Comparison of ENCODE assay signal across 21 cellular contexts in the genomic region with DNA sequence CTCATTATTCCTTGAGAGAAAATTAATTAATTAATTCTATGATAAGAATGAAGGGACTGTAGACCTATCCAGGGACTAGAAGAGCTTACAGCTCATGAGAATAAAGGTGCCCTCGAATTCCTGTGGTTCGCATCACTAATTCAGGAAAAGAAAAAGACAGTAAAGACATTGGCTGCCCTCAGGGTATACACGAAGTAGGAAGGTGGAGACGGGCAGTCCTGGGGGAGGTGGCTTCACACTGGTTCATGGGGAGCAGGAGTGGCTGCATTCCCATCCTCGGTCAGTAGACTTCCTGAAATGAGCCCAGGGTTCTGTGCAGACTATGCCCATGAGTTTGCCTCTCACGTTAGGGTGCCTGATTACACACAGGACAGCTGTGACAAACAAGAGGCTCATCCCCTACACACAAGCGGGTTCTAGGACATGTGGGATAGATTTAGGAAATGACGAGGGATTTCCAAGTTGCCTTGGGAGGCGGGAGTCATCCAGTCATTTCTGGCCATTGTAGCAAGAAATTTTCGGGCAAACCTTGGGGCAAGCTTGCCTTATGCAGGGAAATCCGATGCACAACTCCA.
A peak's percentile ranks its signal among the peaks of the same experiment; 100 is the strongest.
DNase-seq lines count a peak whose midpoint lies in the region; ATAC-seq and TF ChIP-seq lines count a peak whose summit lies in the region.
"Had no signal": no experiment of that assay in that cellular context is flagged by ENCODE, and none has a peak within 500 bp of the region (broad histone marks: within the 10 kb centered on the region; RNA-seq: fewer than 3 reads in every experiment).

No MANE protein-coding gene starts in this region.

- H4K5ac ChIP-seq in mesendoderm (ENCODE audit: low read length), result no peak overlapping the region

- DNase-seq in A172 (ENCODE audit: low spot score) (peak; percentile 15), PC-3 (peak; percentile 70), mammary epithelial cell (peak; percentile 76), mesendoderm (peak; percentile 11), SHP77 treated with DMSO at 0.1 percent for 48 hours (lab: John Stamatoyannopoulos, UW) (no peak), gastrocnemius medialis (no peak)
- DNase-seq in activated CD4-positive, alpha-beta T cell treated with anti-CD3 and anti-CD28 coated beads for 36 hours, result no peak
- DNase-seq: 8988T, Calu3, DMS79 treated with DMSO at 0.1 percent for 48 hours, GM23248, H7, NCI-H1092 treated with DMSO at 0.1 percent for 48 hours, NCI-H1436, NCI-H187, NCI-H2081 treated with DMSO at 0.1 percent for 48 hours, NCI-H2171, NCI-H226, NCI-H510A, NCI-H69, Right ventricle myocardium superior had no signal

- no TSS peak for BruUV-seq in PC-3 (replicated peaks; lab: Mats Ljungman, UMichigan)
- BruUV-seq in mammary epithelial cell (replicated peaks; lab: Mats Ljungman, UMichigan), result no TSS peak

- no peak overlapping the region for H3K56ac ChIP-seq in mesendoderm (ENCODE audit: low read length)

- 57% methylated on average over 10 of the region's 11 CpGs for WGBS in mammary epithelial cell (ENCODE audit: low coverage, missing lambda C conversion rate)
- WGBS in mesendoderm (ENCODE audit: extremely low coverage, insufficient coverage, low lambda C conversion rate), result no CpG with 5 or more reads among the region's 11 CpGs

- H3K36me3 Mint-ChIP-seq in activated CD4-positive, alpha-beta T cell treated with anti-CD3 and anti-CD28 coated beads for 36 hours (ENCODE audit: low read depth), result no peaks in the 10 kb centered on the region

- H2BK120ac ChIP-seq in mesendoderm (ENCODE audit: low read depth, low read length), result no peak overlapping the region

- no peak for TF ChIP-seq POLR2A in gastrocnemius medialis (IDR thresholded peaks at IDR 0.05)

- dilution Hi-C loops in mammary epithelial cell (cut with HindIII; ENCODE audit: low sequenced_read_pairs), result no loop called here

- H3K9me3 Mint-ChIP-seq in activated CD4-positive, alpha-beta T cell treated with anti-CD3 and anti-CD28 coated beads for 36 hours (ENCODE audit: low read depth), result no peaks in the 10 kb centered on the region

- intact Hi-C loops in PC-3 (cut with micrococcal nuclease), result no loop called here
- intact Hi-C loops in mammary epithelial cell (cut with micrococcal nuclease), result no loop called here
- intact Hi-C loops in activated CD4-positive, alpha-beta T cell treated with anti-CD3 and anti-CD28 coated beads for 36 hours (cut with DNase I, micrococcal nuclease), result no loop called here
- intact Hi-C loops in gastrocnemius medialis (cut with DNase I; ENCODE audit: low total_unique reads), result no loop called here

- no peaks in the 10 kb centered on the region for H3F3A ChIP-seq in PC-3 (ENCODE audit: low read length, unreplicated experiment)

- no peak overlapping the region for H2AFZ ChIP-seq in PC-3 (ENCODE audit: low read length)
- H2AFZ ChIP-seq in mammary epithelial cell (ENCODE audit: low read depth, low read length), result no peak overlapping the region
- H2AFZ ChIP-seq: GM23248 had no signal

- H2BK15ac ChIP-seq in mesendoderm (replicated peaks; ENCODE audit: low read depth), result no peak overlapping the region

- no peak overlapping the region for H4K8ac ChIP-seq in mesendoderm (ENCODE audit: low read depth, low read length)

- no peak overlapping the region for H3K4ac ChIP-seq in mesendoderm (ENCODE audit: low read depth, low read length)

- H3K4me2 ChIP-seq in PC-3 (ENCODE audit: low read length) (no peak overlapping the region), mammary epithelial cell (ENCODE audit: insufficient read depth, low read depth, low read length) (no peak overlapping the region), mesendoderm (ENCODE audit: low read length) (no peak overlapping the region)

- peaks cover 25% of the 10 kb centered on the region for H3K4me1 ChIP-seq in PC-3 (ENCODE audit: insufficient read depth, low read length)
- H3K4me1 ChIP-seq in mammary epithelial cell (ENCODE audit: insufficient read depth, low read length), result no peaks in the 10 kb centered on the region
- H3K4me1 ChIP-seq in mesendoderm (ENCODE audit: control insufficient read depth, low read depth, low read length), result no peaks in the 10 kb centered on the region
- H3K4me1 ChIP-seq in gastrocnemius medialis, result peaks cover 8 to 13% of the 10 kb centered on the region in 2 donors

- H3K9me3 ChIP-seq in PC-3 (ENCODE audit: low read length) (no peaks in the 10 kb centered on the region), mammary epithelial cell (replicated peaks; ENCODE audit: insufficient read depth, low read length) (no peaks in the 10 kb centered on the region), gastrocnemius medialis (no peaks in the 10 kb centered on the region)

- H3K27me3 ChIP-seq in PC-3 (ENCODE audit: low read length), result peaks cover 11% of the 10 kb centered on the region; the same call in 1 of the 2 replicates
- peaks cover 3% of the 10 kb centered on the region for H3K27me3 ChIP-seq in mammary epithelial cell (ENCODE audit: insufficient read depth, low read length)
- H3K27me3 ChIP-seq in mesendoderm (ENCODE audit: insufficient read depth, low read length, poor library complexity), result no peaks in the 10 kb centered on the region
- no peaks in the 10 kb centered on the region for H3K27me3 ChIP-seq in gastrocnemius medialis

- ATAC-seq in PC-3, result no peak
- no peak for ATAC-seq in activated CD4-positive, alpha-beta T cell treated with anti-CD3 and anti-CD28 coated beads for 36 hours
- ATAC-seq in gastrocnemius medialis, result no peak

- H3K79me2 ChIP-seq in PC-3 (ENCODE audit: low read length) (no peaks in the 10 kb centered on the region), mammary epithelial cell (ENCODE audit: insufficient read depth, low read length) (no peaks in the 10 kb centered on the region), mesendoderm (ENCODE audit: control insufficient read depth, insufficient read depth, low read length) (no peaks in the 10 kb centered on the region)

- H4K20me1 ChIP-seq in PC-3 (ENCODE audit: low read length) (no peaks in the 10 kb centered on the region), mammary epithelial cell (ENCODE audit: insufficient read depth, low read length) (no peaks in the 10 kb centered on the region)

- in situ Hi-C loops in mammary epithelial cell (cut with MboI; ENCODE audit: low sequenced_read_pairs in 2 of 2) (no loop called here), gastrocnemius medialis (cut with MboI; ENCODE audit: low sequenced_read_pairs in 4 of 4) (no loop called here)

- POLR2A ChIA-PET in PC-3 (lab: Charles Lee; ENCODE audit: unreplicated experiment), result no interaction called here
- POLR2A ChIA-PET in activated CD4-positive, alpha-beta T cell treated with anti-CD3 and anti-CD28 coated beads for 36 hours (lab: Charles Lee), result no interaction called here

- TF ChIP-seq CTCF in PC-3 (conservative IDR thresholded peaks at IDR 0.05; ENCODE audit: low read depth, low read length) (no peak), mammary epithelial cell (conservative IDR thresholded peaks at IDR 0.05 in 1 of 2, IDR thresholded peaks at IDR 0.05 in 1 of 2; ENCODE audit: extremely low read depth in 1 of 2, insufficient read depth in 1 of 2, low read depth in 1 of 2, low read length in 2 of 2) (no peak), gastrocnemius medialis (IDR thresholded peaks at IDR 0.05 in 4 of 5, conservative IDR thresholded peaks at IDR 0.05 in 1 of 5) (no peak)

- no peak overlapping the region for H2BK5ac ChIP-seq in mesendoderm (ENCODE audit: low read length)

- CTCF ChIA-PET in PC-3 (lab: Charles Lee), result no interaction called here
- CTCF ChIA-PET in mammary epithelial cell (lab: Charles Lee; ENCODE audit: low non-redundant PET), result no interaction called here
- CTCF ChIA-PET in activated CD4-positive, alpha-beta T cell treated with anti-CD3 and anti-CD28 coated beads for 36 hours (lab: Charles Lee), result interaction anchor here (1.2 kb wide), 2 partner anchors 12 to 58 kb away, joined by 5 to 6 read pairs; no protein-coding TSS in a partner anchor

- no peak overlapping the region for H2AK5ac ChIP-seq in mesendoderm (ENCODE audit: low read length)

- no peak overlapping the region for H3K23ac ChIP-seq in mesendoderm (ENCODE audit: low read length)

- H3K36me3 ChIP-seq in PC-3 (ENCODE audit: low read depth, low read length) (no peaks in the 10 kb centered on the region), mammary epithelial cell (ENCODE audit: insufficient read depth, low read length) (no peaks in the 10 kb centered on the region), mesendoderm (ENCODE audit: control insufficient read depth, insufficient read depth, low read length) (no peaks in the 10 kb centered on the region), gastrocnemius medialis (no peaks in the 10 kb centered on the region)

- H3K79me1 ChIP-seq in mesendoderm (ENCODE audit: low read length), result no peaks in the 10 kb centered on the region

- no peak overlapping the region for H3K4me3 Mint-ChIP-seq in activated CD4-positive, alpha-beta T cell treated with anti-CD3 and anti-CD28 coated beads for 36 hours

- no peak overlapping the region for H3K27ac ChIP-seq in PC-3 (ENCODE audit: low read length)
- H3K27ac ChIP-seq in mammary epithelial cell (ENCODE audit: insufficient read depth, low read depth, low read length), result no peak overlapping the region
- no peak overlapping the region for H3K27ac ChIP-seq in mesendoderm (ENCODE audit: low read depth, low read length)
- H3K27ac ChIP-seq in gastrocnemius medialis, result no peak overlapping the region
- H3K27ac ChIP-seq: GM23248 had no signal

- H3K9ac ChIP-seq in PC-3 (ENCODE audit: low read length) (no peak overlapping the region), mammary epithelial cell (ENCODE audit: insufficient read depth, low read length) (no peak overlapping the region), mesendoderm (ENCODE audit: low read length) (no peak overlapping the region)
- H3K9ac ChIP-seq: GM23248 had no signal

- no peak overlapping the region for H3K18ac ChIP-seq in mesendoderm (ENCODE audit: low read length)

- peaks cover 10% of the 10 kb centered on the region for H3K27me3 Mint-ChIP-seq in activated CD4-positive, alpha-beta T cell treated with anti-CD3 and anti-CD28 coated beads for 36 hours

- no peaks in the 10 kb centered on the region for H3K4me1 Mint-ChIP-seq in activated CD4-positive, alpha-beta T cell treated with anti-CD3 and anti-CD28 coated beads for 36 hours

- no peak overlapping the region for H3K27ac Mint-ChIP-seq in activated CD4-positive, alpha-beta T cell treated with anti-CD3 and anti-CD28 coated beads for 36 hours

- H3K9me2 ChIP-seq in PC-3 (replicated peaks; ENCODE audit: low read length), result no peaks in the 10 kb centered on the region

- H3K4me3 ChIP-seq in PC-3 (ENCODE audit: low read length) (no peak overlapping the region), mammary epithelial cell (replicated peaks in 1 of 3; ENCODE audit: insufficient read depth in 1 of 3, low read depth in 2 of 3, low read length in 3 of 3) (no peak overlapping the region), mesendoderm (ENCODE audit: low read length) (no peak overlapping the region), gastrocnemius medialis (no peak overlapping the region)
- H3K4me3 ChIP-seq: GM23248 had no signal

Comparison
In these comparisons a context has a peak if more than half of its experiments do, and no peak if none do; other contexts are left out.
1. DNase-seq: peak in A172 (single experiment), PC-3 (single experiment), mammary epithelial cell (single experiment) and mesendoderm (single experiment); none in activated CD4-positive, alpha-beta T cell treated with anti-CD3 and anti-CD28 coated beads for 36 hours (single experiment), SHP77 treated with DMSO at 0.1 percent for 48 hours (single experiment) and gastrocnemius medialis (0 of 2).